8 cellular contexts compared by ENCODE assay signal in the genomic region with DNA sequence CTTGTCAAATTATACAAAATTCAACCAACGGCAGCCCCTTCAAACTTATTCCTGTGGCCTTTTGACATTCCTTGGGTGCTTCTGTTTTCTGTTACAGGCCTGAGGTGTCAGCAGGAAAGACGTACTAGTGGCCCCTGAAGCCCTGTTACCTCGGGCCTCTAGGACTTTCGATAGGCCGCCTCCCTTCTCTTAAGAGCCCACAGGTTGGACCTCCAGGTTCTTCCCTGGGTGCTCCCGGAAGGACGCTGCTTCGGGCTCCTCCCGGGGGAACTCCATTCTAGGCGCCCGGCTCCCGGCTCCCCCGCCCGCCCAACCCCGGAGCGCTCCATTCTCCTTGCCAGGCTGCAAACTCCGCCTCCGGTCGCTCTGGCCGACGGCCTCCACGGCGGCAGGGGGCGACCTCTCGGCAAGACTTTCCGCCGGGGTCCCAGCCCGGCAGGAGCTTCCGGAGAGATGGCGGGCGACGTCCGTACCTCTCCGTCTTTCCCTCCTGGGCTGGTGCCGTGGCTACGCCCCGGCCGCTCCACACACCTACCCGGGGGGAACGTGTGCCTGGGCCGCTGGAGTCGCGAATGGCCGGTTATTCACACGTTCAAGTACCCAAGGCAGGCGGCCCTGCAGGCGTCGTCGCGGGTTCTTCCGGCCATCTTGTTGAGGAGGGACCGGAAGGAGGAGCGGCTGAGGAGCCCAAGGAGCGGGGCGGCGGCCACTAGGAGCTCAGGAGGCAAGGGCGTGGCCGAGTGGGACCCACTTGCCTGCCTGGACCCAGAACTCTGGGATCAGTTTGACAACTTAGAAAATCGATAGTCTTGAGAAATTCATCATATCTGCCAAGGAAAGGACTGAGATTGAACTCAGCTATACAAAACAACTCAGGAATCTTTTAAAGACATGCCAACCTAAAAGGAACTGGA. TPM values are rescaled to one million over a fixed set of nuclear protein-coding genes. Genes with fewer than 3 reads are reported as not detected.
DNase-seq lines count a peak whose midpoint lies in the region; ATAC-seq and TF ChIP-seq lines count a peak whose summit lies in the region.

No MANE protein-coding gene starts in this region.

- no peaks in the 10 kb centered on the region for H3K79me2 ChIP-seq in OCI-LY3 (ENCODE audit: low read length)

- peaks cover 11% of the 10 kb centered on the region for H3K4me1 ChIP-seq in OCI-LY3 (ENCODE audit: low read length)
- H3K4me1 ChIP-seq in naive thymus-derived CD4-positive, alpha-beta T cell (ENCODE audit: control insufficient read depth in 2 of 2, insufficient read depth in 2 of 2, low read length in 2 of 2): no peaks in the 10 kb centered on the region

- intact Hi-C loops in naive thymus-derived CD4-positive, alpha-beta T cell (cut with micrococcal nuclease): loop anchor here (1.0 to 2.0 kb wide), 12 partner anchors 27 to 886 kb away; partner anchors contain the start of genes BOLA3 (in 2 of the 2), DGUOK (in 2 of the 2), STAMBP (in 2 of the 2) and C2orf81 (in 1 of the 2)

- peak overlapping the region; percentile 92 for H3K4me3 ChIP-seq in OCI-LY3 (ENCODE audit: low read length)
- H3K4me3 ChIP-seq in naive thymus-derived CD4-positive, alpha-beta T cell (ENCODE audit: low read length): peak overlapping the region; percentile 89

- peaks cover 10 to 15% of the 10 kb centered on the region in 2 donors for H3K9me3 Mint-ChIP-seq in activated T-cell treated with anti-CD3 and anti-CD28 coated beads, Interleukin-2, amount 50 U/mL, for 72 hours
- H3K9me3 Mint-ChIP-seq in naive thymus-derived CD4-positive, alpha-beta T cell: peaks cover 7 to 30% (median 16%) of the 10 kb centered on the region in 11 donors
- H3K9me3 Mint-ChIP-seq in stimulated activated naive B cell treated with anti-CD40 and anti-IgM and Interleukin-4, amounts not matched to agents 10 μg/mL and 1 μg/mL and 100 μg/mL, for 72 hours: peaks cover 11 to 16% of the 10 kb centered on the region in 2 donors

- peaks cover 20% of the 10 kb centered on the region for H3K4me1 Mint-ChIP-seq in activated T-cell treated with anti-CD3 and anti-CD28 coated beads, Interleukin-2, amount 50 U/mL, for 72 hours (ENCODE audit: low read depth)
- peaks cover 8 to 12% (median 9%) of the 10 kb centered on the region in 7 donors for H3K4me1 Mint-ChIP-seq in naive thymus-derived CD4-positive, alpha-beta T cell
- H3K4me1 Mint-ChIP-seq in stimulated activated naive B cell treated with anti-CD40 and anti-IgM and Interleukin-4, amounts not matched to agents 10 μg/mL and 1 μg/mL and 100 μg/mL, for 72 hours: peaks cover 5 to 7% of the 10 kb centered on the region in 2 donors

- peaks cover 10% of the 10 kb centered on the region for H3K36me3 ChIP-seq in OCI-LY3 (replicated peaks; ENCODE audit: low read depth, low read length)
- peaks cover 0 to 4% (median 0%) of the 10 kb centered on the region in 3 experiments for H3K36me3 ChIP-seq in naive thymus-derived CD4-positive, alpha-beta T cell (ENCODE audit: control insufficient read depth in 2 of 3, insufficient read depth in 3 of 3, low read length in 3 of 3)

- POLR2A ChIA-PET in naive thymus-derived CD4-positive, alpha-beta T cell (lab: Charles Lee): interaction anchor here (0.6 to 2.9 kb wide), 18 partner anchors 9 to 338 kb away, joined by 3 to 11 read pairs (median 4); partner anchors contain the start of genes DGUOK, MOB1A, MTHFD2 and STAMBP

- peak overlapping the region; percentile 82 for H3K4me2 ChIP-seq in OCI-LY3 (ENCODE audit: low read length)

- peaks cover 9% of the 10 kb centered on the region; the same call in 1 of the 2 replicates for H3K9me3 ChIP-seq in OCI-LY3 (ENCODE audit: insufficient read depth, low read length)
- peaks cover 0 to 8% (median 0%) of the 10 kb centered on the region in 3 experiments for H3K9me3 ChIP-seq in naive thymus-derived CD4-positive, alpha-beta T cell (ENCODE audit: control insufficient read depth in 2 of 3, low read length in 3 of 3)

- peak overlapping the region; percentile 90 for H3K27ac Mint-ChIP-seq in activated T-cell treated with anti-CD3 and anti-CD28 coated beads, Interleukin-2, amount 50 U/mL, for 72 hours
- peak overlapping the region; percentile 79 to 96 (median 91) for H3K27ac Mint-ChIP-seq in naive thymus-derived CD4-positive, alpha-beta T cell
- peak overlapping the region; percentile 97 for H3K27ac Mint-ChIP-seq in stimulated activated naive B cell treated with anti-CD40 and anti-IgM and Interleukin-4, amounts not matched to agents 10 μg/mL and 1 μg/mL and 100 μg/mL, for 72 hours

- H3K27me3 Mint-ChIP-seq in activated T-cell treated with anti-CD3 and anti-CD28 coated beads, Interleukin-2, amount 50 U/mL, for 72 hours (ENCODE audit: low read depth): no peaks in the 10 kb centered on the region
- peaks cover 0 to 5% (median 2%) of the 10 kb centered on the region in 5 donors for H3K27me3 Mint-ChIP-seq in naive thymus-derived CD4-positive, alpha-beta T cell
- peaks cover 2 to 9% of the 10 kb centered on the region in 2 donors for H3K27me3 Mint-ChIP-seq in stimulated activated naive B cell treated with anti-CD40 and anti-IgM and Interleukin-4, amounts not matched to agents 10 μg/mL and 1 μg/mL and 100 μg/mL, for 72 hours

- TF ChIP-seq CTCF in OCI-LY3 (IDR thresholded peaks at IDR 0.05; ENCODE audit: low read depth, low read length): peak; percentile 52

- peak overlapping the region; percentile 83 to 97 for H3K4me3 Mint-ChIP-seq in activated T-cell treated with anti-CD3 and anti-CD28 coated beads, Interleukin-2, amount 50 U/mL, for 72 hours
- peak overlapping the region; percentile 82 to 92 (median 88) for H3K4me3 Mint-ChIP-seq in naive thymus-derived CD4-positive, alpha-beta T cell
- peak overlapping the region; percentile 90 to 93 for H3K4me3 Mint-ChIP-seq in stimulated activated naive B cell treated with anti-CD40 and anti-IgM and Interleukin-4, amounts not matched to agents 10 μg/mL and 1 μg/mL and 100 μg/mL, for 72 hours

- DNase-seq in D341Med (ENCODE audit: low spot score) (peak; percentile 93), HS-5 (ENCODE audit: low read depth) (peak; percentile 61), fibroblast of gingiva (ENCODE audit: low read depth) (peak; percentile 82)
- peak; percentile 89 to 90 for DNase-seq in activated T-cell treated with anti-CD3 and anti-CD28 coated beads, Interleukin-2, amount 50 U/mL, for 72 hours
- peak; percentile 69 to 91 (median 80) for DNase-seq in naive thymus-derived CD4-positive, alpha-beta T cell
- peak; percentile 88 for DNase-seq in stimulated activated naive B cell treated with anti-CD40 and anti-IgM and Interleukin-4, amounts not matched to agents 10 μg/mL and 1 μg/mL and 100 μg/mL, for 72 hours

- peak overlapping the region; percentile 87 for H3K9ac ChIP-seq in OCI-LY3 (ENCODE audit: low read length)

- ATAC-seq in GM19468 (IDR thresholded peaks at IDR 0.05; ENCODE audit: extremely low read depth, unreplicated experiment): peak; percentile 92
- peak; percentile 96 to 98 for ATAC-seq in activated T-cell treated with anti-CD3 and anti-CD28 coated beads, Interleukin-2, amount 50 U/mL, for 72 hours (replicated peaks in 1 of 2)
- peak; percentile 98 for ATAC-seq in naive thymus-derived CD4-positive, alpha-beta T cell
- peak; percentile 97 to 98 for ATAC-seq in stimulated activated naive B cell treated with anti-CD40 and anti-IgM and Interleukin-4, amounts not matched to agents 10 μg/mL and 1 μg/mL and 100 μg/mL, for 72 hours (replicated peaks)

- peaks cover 10 to 16% of the 10 kb centered on the region in 2 donors for H3K36me3 Mint-ChIP-seq in activated T-cell treated with anti-CD3 and anti-CD28 coated beads, Interleukin-2, amount 50 U/mL, for 72 hours (ENCODE audit: insufficient read depth in 2 of 2)
- H3K36me3 Mint-ChIP-seq in naive thymus-derived CD4-positive, alpha-beta T cell: peaks cover 0 to 17% (median 0%) of the 10 kb centered on the region in 5 donors
- H3K36me3 Mint-ChIP-seq in stimulated activated naive B cell treated with anti-CD40 and anti-IgM and Interleukin-4, amounts not matched to agents 10 μg/mL and 1 μg/mL and 100 μg/mL, for 72 hours: peaks cover 10 to 14% of the 10 kb centered on the region in 2 donors

- H3K27me3 ChIP-seq in OCI-LY3 (ENCODE audit: low read depth, low read length): no peaks in the 10 kb centered on the region
- H3K27me3 ChIP-seq in naive thymus-derived CD4-positive, alpha-beta T cell (ENCODE audit: control insufficient read depth in 2 of 2, insufficient read depth in 2 of 2, low read length in 2 of 2): no peaks in the 10 kb centered on the region

- no peaks in the 10 kb centered on the region for H4K20me1 ChIP-seq in OCI-LY3 (ENCODE audit: insufficient read depth, low read length)

- peak overlapping the region; percentile 82 for H3K27ac ChIP-seq in OCI-LY3 (ENCODE audit: low read length)
- peak overlapping the region; percentile 83 for H3K27ac ChIP-seq in naive thymus-derived CD4-positive, alpha-beta T cell (ENCODE audit: low read depth, low read length)

- CTCF ChIA-PET in naive thymus-derived CD4-positive, alpha-beta T cell (lab: Charles Lee): interaction anchor here (0.6 to 2.3 kb wide), 8 partner anchors 16 to 132 kb away, joined by 3 to 10 read pairs (median 3); partner anchors contain the start of genes BOLA3 and MOB1A

- peak overlapping the region; percentile 97 for H2AFZ ChIP-seq in OCI-LY3 (ENCODE audit: low read depth, low read length)

RNA-seq across cellular contexts. Expression of gene BOLA3, which starts 27.5 kb away (rescaled TPM):
- total RNA-seq in activated T-cell treated with anti-CD3 and anti-CD28 coated beads, Interleukin-2, amount 50 U/mL, for 72 hours: 10 to 100 TPM; 41.1 to 42.5 TPM
- 10 to 100 TPM in 4 of 5 experiments, 1 to 10 TPM in 1; 6.9 to 54.8 (median 13.7) TPM for total RNA-seq in naive thymus-derived CD4-positive, alpha-beta T cell
- polyA plus RNA-seq in naive thymus-derived CD4-positive, alpha-beta T cell: 10 to 100 TPM; 70.0 to 87.3 TPM

RNA-seq across cellular contexts. Expression of gene MOB1A, which starts 58.5 kb away (rescaled TPM):
- total RNA-seq in activated T-cell treated with anti-CD3 and anti-CD28 coated beads, Interleukin-2, amount 50 U/mL, for 72 hours: 100 to 1,000 TPM; 121 to 135 TPM
- total RNA-seq in naive thymus-derived CD4-positive, alpha-beta T cell: 100 to 1,000 TPM; 113 to 185 (median 140) TPM
- 100 to 1,000 TPM; 106 to 120 TPM for polyA plus RNA-seq in naive thymus-derived CD4-positive, alpha-beta T cell

Comparison
In these comparisons a context has a peak if more than half of its experiments do, and no peak if none do; other contexts are left out.
1. Peak in every context shown above with its lines: DNase-seq, ATAC-seq, H3K4me3 ChIP-seq and H3K27ac ChIP-seq.